In genomic region chr17:78724544-78724943, GRCh38 we compare ENCODE assay signal across 10 cellular contexts. TPM values are rescaled to one million over a fixed set of nuclear protein-coding genes. Genes with fewer than 3 reads are reported as not detected.
DNase-seq lines count a peak whose midpoint lies in the region; ATAC-seq and TF ChIP-seq lines count a peak whose summit lies in the region.
"Had no signal": no experiment of that assay in that cellular context is flagged by ENCODE, and none has a peak within 500 bp of the region (broad histone marks: within the 10 kb centered on the region; RNA-seq: fewer than 3 reads in every experiment).

No MANE protein-coding gene starts in this region.

- peaks cover 0 to 48% of the 10 kb centered on the region in 2 donors for H3K4me1 ChIP-seq in right atrium auricular region
- H3K4me1 ChIP-seq in upper lobe of right lung, result peaks cover 51% of the 10 kb centered on the region

- intact Hi-C loops in Right ventricle myocardium inferior (cut with DNase I) (loop anchor here (10.0 kb wide), 1 partner anchor 250 kb away; the partner anchor contains the start of gene LGALS3BP), upper lobe of right lung (cut with DNase I) (no loop called here)

- no peaks in the 10 kb centered on the region for H3K27me3 ChIP-seq in right atrium auricular region
- no peaks in the 10 kb centered on the region for H3K27me3 ChIP-seq in upper lobe of right lung
- H3K27me3 ChIP-seq: upper lobe of left lung had no signal

- H3K27ac ChIP-seq in right atrium auricular region (no peak overlapping the region), upper lobe of right lung (no peak overlapping the region)

- no peaks in the 10 kb centered on the region for H3K9me3 ChIP-seq in right atrium auricular region
- H3K9me3 ChIP-seq in upper lobe of right lung, result no peaks in the 10 kb centered on the region
- H3K9me3 ChIP-seq: upper lobe of left lung had no signal

- ATAC-seq in Right ventricle myocardium inferior (peak; percentile 25), upper lobe of right lung (peak; percentile 68), GM21619 (IDR thresholded peaks at IDR 0.05; ENCODE audit: unreplicated experiment) (no peak), HG03442 (IDR thresholded peaks at IDR 0.05; ENCODE audit: unreplicated experiment) (no peak)

- H3K36me3 ChIP-seq in right atrium auricular region (no peaks in the 10 kb centered on the region), upper lobe of right lung (no peaks in the 10 kb centered on the region)

- no peak for DNase-seq in Right ventricle myocardium inferior (ENCODE audit: missing footprints)
- no peak for DNase-seq in right atrium auricular region (ENCODE audit: low spot score)
- peak; percentile 74 for DNase-seq in cerebellar cortex (ENCODE audit: low spot score)
- DNase-seq in medulla oblongata (ENCODE audit: extremely low spot score), result peak; percentile 79
- DNase-seq in upper lobe of right lung, result no peak
- DNase-seq in NCI-H446 (lab: John Stamatoyannopoulos, UW), result no peak
- DNase-seq: NCI-H82 had no signal

- H3K4me3 ChIP-seq in right atrium auricular region (no peak overlapping the region), upper lobe of right lung (no peak overlapping the region)
- H3K4me3 ChIP-seq: upper lobe of left lung had no signal

- TF ChIP-seq CTCF in right atrium auricular region (IDR thresholded peaks at IDR 0.05), result no peak
- TF ChIP-seq CTCF in upper lobe of right lung (IDR thresholded peaks at IDR 0.05), result no peak

RNA-seq across cellular contexts. Expression of gene CYTH1, which starts 57.5 kb away (rescaled TPM):
- total RNA-seq in Right ventricle myocardium inferior, result 34.0 TPM
- total RNA-seq in right atrium auricular region, result 10 to 100 TPM; 23.8 to 31.0 TPM
- total RNA-seq in upper lobe of right lung, result 103 TPM

Comparison
In these comparisons a context has a peak if more than half of its experiments do, and no peak if none do; other contexts are left out.
1. ATAC-seq: peak in Right ventricle myocardium inferior (single experiment) and upper lobe of right lung (single experiment); none in GM21619 (single experiment) and HG03442 (single experiment).
2. DNase-seq: peak in cerebellar cortex (single experiment) and medulla oblongata (single experiment); none in Right ventricle myocardium inferior (single experiment), right atrium auricular region (single experiment), upper lobe of right lung (single experiment) and NCI-H446 (0 of 2).